ENCODE assay signal across 17 cellular contexts in genomic region chr14:61466905-61467280, GRCh38.
DNase-seq lines count a peak whose midpoint lies in the region; ATAC-seq and TF ChIP-seq lines count a peak whose summit lies in the region.
"Had no signal": no experiment of that assay in that cellular context is flagged by ENCODE, and none has a peak within 500 bp of the region (broad histone marks: within the 10 kb centered on the region; RNA-seq: fewer than 3 reads in every experiment).

No MANE protein-coding gene starts in this region.

- POLR2A ChIA-PET in activated naive CD8-positive, alpha-beta T cell treated with anti-CD3 and anti-CD28 coated beads, Interleukin-2, amount 10 ng/mL, durations not matched to agents 7 days and 5 days (lab: Charles Lee), result no interaction called here

- TF ChIP-seq CTCF in heart right ventricle (IDR thresholded peaks at IDR 0.05), result no peak
- TF ChIP-seq CTCF in upper lobe of right lung (IDR thresholded peaks at IDR 0.05), result no peak

- no peak for ATAC-seq in heart right ventricle
- ATAC-seq in activated naive CD8-positive, alpha-beta T cell treated with anti-CD3 and anti-CD28 coated beads, Interleukin-2, amount 10 ng/mL, durations not matched to agents 7 days and 5 days (ENCODE audit: low read depth), result no peak
- ATAC-seq in upper lobe of right lung, result no peak
- ATAC-seq in GM18909 (IDR thresholded peaks at IDR 0.05; ENCODE audit: poor library complexity, unreplicated experiment), result no peak

- H3K27me3 ChIP-seq in heart right ventricle (no peaks in the 10 kb centered on the region), upper lobe of right lung (no peaks in the 10 kb centered on the region)
- H3K27me3 ChIP-seq: ovary, thyroid gland had no signal

- H3K4me3 ChIP-seq in heart right ventricle, result no peak overlapping the region
- H3K4me3 ChIP-seq in upper lobe of right lung, result no peak overlapping the region
- H3K4me3 ChIP-seq: ovary, thyroid gland had no signal

- intact Hi-C loops in heart right ventricle (cut with DNase I) (loop anchor here in 4 of 10 donors (5.0 to 10.0 kb wide), 2 partner anchors 265 to 298 kb away; partner anchors contain the start of gene SNAPC1 (in 3 of the 4)), cardiac septum (cut with DNase I) (loop anchor here (5.0 kb wide), 1 partner anchor 285 kb away; no protein-coding TSS in a partner anchor), upper lobe of right lung (cut with DNase I) (loop anchor here (10.0 kb wide), 2 partner anchors 68 to 268 kb away; no protein-coding TSS in a partner anchor)

- peak overlapping the region; percentile 17 for H3K27ac Mint-ChIP-seq in activated naive CD8-positive, alpha-beta T cell treated with anti-CD3 and anti-CD28 coated beads, Interleukin-2, amount 10 ng/mL, durations not matched to agents 7 days and 5 days

- in situ Hi-C loops in KBM-7 (cut with MboI; ENCODE audit: low pct_unique_long_range_greater_than_20kb, low sequenced_read_pairs), result loop anchor here (25.0 kb wide), 1 partner anchor 670 kb away; no protein-coding TSS in a partner anchor

- H3K4me1 ChIP-seq in heart right ventricle (peaks cover 8 to 81% (median 76%) of the 10 kb centered on the region in 9 donors), upper lobe of right lung (peaks cover 45% of the 10 kb centered on the region)

- H3K27ac ChIP-seq in heart right ventricle (peak overlapping the region; percentile 42 to 97 (median 82)), upper lobe of right lung (peak overlapping the region; percentile 17)
- H3K27ac ChIP-seq: ovary, thyroid gland had no signal

- peaks cover 64% of the 10 kb centered on the region for H3K4me1 Mint-ChIP-seq in activated naive CD8-positive, alpha-beta T cell treated with anti-CD3 and anti-CD28 coated beads, Interleukin-2, amount 10 ng/mL, durations not matched to agents 7 days and 5 days

- peaks cover 40% of the 10 kb centered on the region for H3K36me3 Mint-ChIP-seq in activated naive CD8-positive, alpha-beta T cell treated with anti-CD3 and anti-CD28 coated beads, Interleukin-2, amount 10 ng/mL, durations not matched to agents 7 days and 5 days

- H3K36me3 ChIP-seq in heart right ventricle (peaks cover 0 to 6% (median 0%) of the 10 kb centered on the region in 9 donors), upper lobe of right lung (peaks cover 6% of the 10 kb centered on the region)
- H3K36me3 ChIP-seq: ovary, thyroid gland had no signal

- no peaks in the 10 kb centered on the region for H3K27me3 Mint-ChIP-seq in activated naive CD8-positive, alpha-beta T cell treated with anti-CD3 and anti-CD28 coated beads, Interleukin-2, amount 10 ng/mL, durations not matched to agents 7 days and 5 days

- DNase-seq in heart right ventricle (no peak), cardiac septum (ENCODE audit: low spot score) (no peak), kidney tubule cell (ENCODE audit: low spot score) (peak; percentile 37), upper lobe of right lung (no peak), KBM-7 (no peak), NCI-H446 treated with DMSO at 0.1 percent for 48 hours (lab: John Stamatoyannopoulos, UW) (no peak)
- no peak for DNase-seq in activated naive CD8-positive, alpha-beta T cell treated with anti-CD3 and anti-CD28 coated beads, Interleukin-2, amount 10 ng/mL, durations not matched to agents 7 days and 5 days
- DNase-seq: activated CD4-positive, alpha-beta T cell treated with anti-CD3 and anti-CD28 coated beads, Interleukin-2, amount 50 U/mL, for 48 hours; activated naive CD4-positive, alpha-beta T cell treated with Interleukin-2 at 50 U/mL for 16 hours; cortex of kidney; MM.1S; NCI-H2171; SIG-M5; stimulated activated CD4-positive, alpha-beta T cell treated with anti-CD3 and anti-CD28 coated beads, Interleukin-15, amount 100 ng/mL, for 24 hours; thyroid gland had no signal

- H3K9me3 Mint-ChIP-seq in activated naive CD8-positive, alpha-beta T cell treated with anti-CD3 and anti-CD28 coated beads, Interleukin-2, amount 10 ng/mL, durations not matched to agents 7 days and 5 days, result no peaks in the 10 kb centered on the region

- 57 to 74% methylated on average over 3 of the region's 3 CpGs for WGBS in heart right ventricle, 2 donors

- H3K9me3 ChIP-seq in heart right ventricle, result peaks cover 0 to 7% (median 0%) of the 10 kb centered on the region in 11 donors
- no peaks in the 10 kb centered on the region for H3K9me3 ChIP-seq in upper lobe of right lung
- H3K9me3 ChIP-seq: ovary, thyroid gland had no signal

- H3K4me3 Mint-ChIP-seq in activated naive CD8-positive, alpha-beta T cell treated with anti-CD3 and anti-CD28 coated beads, Interleukin-2, amount 10 ng/mL, durations not matched to agents 7 days and 5 days, result no peak overlapping the region
